In genomic region chr17:17824780-17825614, GRCh38 we compare ENCODE assay signal across 8 cellular contexts. TPM values are rescaled to one million over a fixed set of nuclear protein-coding genes. Genes with fewer than 3 reads are reported as not detected.
DNase-seq lines count a peak whose midpoint lies in the region; ATAC-seq, FAIRE-seq and TF ChIP-seq lines count a peak whose summit lies in the region.

No MANE protein-coding gene starts in this region.

- peaks cover 82% of the 10 kb centered on the region for H3K79me2 ChIP-seq in keratinocyte (ENCODE audit: control insufficient read depth, insufficient read depth, low read length)

- peak overlapping the region; percentile 96 for H3K27ac ChIP-seq in keratinocyte (ENCODE audit: control insufficient read depth, insufficient read depth, low read length)
- peak overlapping the region; percentile 34 to 71 for H3K27ac ChIP-seq in thoracic aorta

- dilution Hi-C loops in keratinocyte (cut with MboI; ENCODE audit: extremely low pct_ligation_motif_present, low sequenced_read_pairs): no loop called here

- peaks cover 12 to 19% of the 10 kb centered on the region in 2 experiments for H3K36me3 ChIP-seq in keratinocyte (ENCODE audit: control insufficient read depth in 2 of 2, extremely low read depth in 1 of 2, insufficient read depth in 2 of 2, low read length in 2 of 2)
- H3K36me3 ChIP-seq in thoracic aorta: no peaks in the 10 kb centered on the region

- peaks cover 4% of the 10 kb centered on the region for H3K9me1 ChIP-seq in keratinocyte (ENCODE audit: control insufficient read depth, extremely low read depth, insufficient read depth, low read length)

- no peaks in the 10 kb centered on the region for H3K27me3 Mint-ChIP-seq in T-helper 1 cell treated with Interleukin-12 subunit alpha and Interleukin-12 subunit beta and Interleukin-4 antibody, amounts not matched to agents 30 μg/mL and 1 μg/mL, for 36 hours (ENCODE audit: low read depth)
- H3K27me3 Mint-ChIP-seq in activated T-helper 17 cell treated with anti-CD3 and anti-CD28 coated beads, Interleukin-2, amount 50 U/mL, for 72 hours: no peaks in the 10 kb centered on the region

- H3K4me2 ChIP-seq in keratinocyte (ENCODE audit: control insufficient read depth, extremely low read depth, insufficient read depth, low read depth, low read length): peak overlapping the region; percentile 59

- H3K27ac Mint-ChIP-seq in T-helper 1 cell treated with Interleukin-12 subunit alpha and Interleukin-12 subunit beta and Interleukin-4 antibody, amounts not matched to agents 30 μg/mL and 1 μg/mL, for 36 hours: peak overlapping the region; percentile 92
- peak overlapping the region; percentile 74 for H3K27ac Mint-ChIP-seq in activated T-helper 17 cell treated with anti-CD3 and anti-CD28 coated beads, Interleukin-2, amount 50 U/mL, for 72 hours

- peak overlapping the region in 1 of 3 experiments; percentile 13 for H3K4me3 ChIP-seq in keratinocyte (ENCODE audit: control insufficient read depth in 2 of 3, extremely low read depth in 1 of 3, insufficient read depth in 2 of 3, low read depth in 1 of 3, low read length in 3 of 3)
- H3K4me3 ChIP-seq in thoracic aorta: no peak overlapping the region

- H4K20me1 ChIP-seq in keratinocyte (ENCODE audit: control insufficient read depth, extremely low read depth, insufficient read depth, low read length): peaks cover 26% of the 10 kb centered on the region

- peak overlapping the region; percentile 66 for H3K9ac ChIP-seq in keratinocyte (ENCODE audit: control insufficient read depth, extremely low read depth, insufficient read depth, low read length)

- H3K9me3 ChIP-seq in keratinocyte (ENCODE audit: control insufficient read depth, low read depth, low read length) (no peaks in the 10 kb centered on the region), thoracic aorta (no peaks in the 10 kb centered on the region)

- no peak for TF ChIP-seq CTCF in keratinocyte (optimal IDR thresholded peaks at IDR 0.05 in 1 of 3, IDR thresholded peaks at IDR 0.05 in 1 of 3, conservative IDR thresholded peaks at IDR 0.05 in 1 of 3; ENCODE audit: extremely low read depth in 1 of 3, insufficient read depth in 2 of 3, low read length in 3 of 3)
- no peak for TF ChIP-seq CTCF in thoracic aorta (IDR thresholded peaks at IDR 0.05)

- no peak for ATAC-seq in activated T-helper 17 cell treated with anti-CD3 and anti-CD28 coated beads, Interleukin-2, amount 50 U/mL, for 72 hours (replicated peaks)
- ATAC-seq in thoracic aorta (ENCODE audit: insufficient number of reproducible peaks, low FRiP score, low read depth): peak; percentile 23

- no peak overlapping the region for H2AFZ ChIP-seq in keratinocyte (ENCODE audit: control insufficient read depth, low read length)

- peak; percentile 56 for FAIRE-seq in keratinocyte (lab: Jason Lieb, UNC)

- H3K4me3 Mint-ChIP-seq in T-helper 1 cell treated with Interleukin-12 subunit alpha and Interleukin-12 subunit beta and Interleukin-4 antibody, amounts not matched to agents 30 μg/mL and 1 μg/mL, for 36 hours: peak overlapping the region; percentile 73
- H3K4me3 Mint-ChIP-seq in activated T-helper 17 cell treated with anti-CD3 and anti-CD28 coated beads, Interleukin-2, amount 50 U/mL, for 72 hours: peak overlapping the region; percentile 80

- H3K36me3 Mint-ChIP-seq in T-helper 1 cell treated with Interleukin-12 subunit alpha and Interleukin-12 subunit beta and Interleukin-4 antibody, amounts not matched to agents 30 μg/mL and 1 μg/mL, for 36 hours (ENCODE audit: low read depth): peaks cover 17% of the 10 kb centered on the region
- peaks cover 4% of the 10 kb centered on the region for H3K36me3 Mint-ChIP-seq in activated T-helper 17 cell treated with anti-CD3 and anti-CD28 coated beads, Interleukin-2, amount 50 U/mL, for 72 hours (ENCODE audit: low read depth)

- peaks cover 68% of the 10 kb centered on the region for H3K4me1 ChIP-seq in keratinocyte (ENCODE audit: control insufficient read depth, extremely low read depth, insufficient read depth, low read length)
- H3K4me1 ChIP-seq in thoracic aorta (ENCODE audit: control insufficient read depth in 1 of 2, low read depth in 2 of 2): peaks cover 26 to 50% of the 10 kb centered on the region in 2 donors

- DNase-seq in T-helper 1 cell: no peak
- DNase-seq in keratinocyte (ENCODE audit: low read depth, low spot score): no peak
- DNase-seq in thoracic aorta (ENCODE audit: low spot score): no peak
- DNase-seq in NCI-H526 (lab: John Stamatoyannopoulos, UW): no peak
- no peak for DNase-seq in hippocampal formation (lab: John Stamatoyannopoulos, UW)
- no peak for DNase-seq in NCI-H1417 treated with DMSO at 0.1 percent for 48 hours (lab: John Stamatoyannopoulos, UW)

- H3K4me1 Mint-ChIP-seq in T-helper 1 cell treated with Interleukin-12 subunit alpha and Interleukin-12 subunit beta and Interleukin-4 antibody, amounts not matched to agents 30 μg/mL and 1 μg/mL, for 36 hours (ENCODE audit: low read depth): peaks cover 70% of the 10 kb centered on the region
- peaks cover 43% of the 10 kb centered on the region for H3K4me1 Mint-ChIP-seq in activated T-helper 17 cell treated with anti-CD3 and anti-CD28 coated beads, Interleukin-2, amount 50 U/mL, for 72 hours

- H3K9me3 Mint-ChIP-seq in T-helper 1 cell treated with Interleukin-12 subunit alpha and Interleukin-12 subunit beta and Interleukin-4 antibody, amounts not matched to agents 30 μg/mL and 1 μg/mL, for 36 hours: no peaks in the 10 kb centered on the region
- H3K9me3 Mint-ChIP-seq in activated T-helper 17 cell treated with anti-CD3 and anti-CD28 coated beads, Interleukin-2, amount 50 U/mL, for 72 hours: no peaks in the 10 kb centered on the region

- no peaks in the 10 kb centered on the region for H3K27me3 ChIP-seq in keratinocyte (ENCODE audit: control insufficient read depth, extremely low read depth, insufficient read depth, low read length)
- H3K27me3 ChIP-seq in thoracic aorta (replicated peaks; ENCODE audit: insufficient read depth): no peaks in the 10 kb centered on the region

RNA-seq across cellular contexts. Expression of gene SREBF1, which starts 11.8 kb away (rescaled TPM):
- 10 to 100 TPM; 65.5 to 74.1 TPM for total RNA-seq in activated T-helper 17 cell treated with anti-CD3 and anti-CD28 coated beads, Interleukin-2, amount 50 U/mL, for 72 hours
- polyA plus RNA-seq in keratinocyte: 51.7 to 62.3 TPM (median 59.8 TPM) in 3 replicates
- 141 TPM for polyA plus RNA-seq in keratinocyte (2011; ENCODE audit: low read depth)
- polyA plus RNA-seq in keratinocyte (2011; cell fraction: cytosol; rRNA removed): 13.1 and 22.9 TPM in 2 replicates
- polyA plus RNA-seq in keratinocyte (2011; cell fraction: nucleus; rRNA removed): 193 and 230 TPM in 2 replicates
- 58.4 and 115 TPM in 2 replicates for polyA plus RNA-seq in keratinocyte (2012; ENCODE audit: low replicate concordance)
- polyA minus RNA-seq in keratinocyte: 92.2 to 212 TPM (median 99.5 TPM) in 3 replicates
- polyA minus RNA-seq in keratinocyte (2011; cell fraction: cytosol; rRNA and poly(A)+ RNA removed): 158 TPM
- polyA minus RNA-seq in keratinocyte (2011; cell fraction: nucleus; rRNA and poly(A)+ RNA removed): 274 and 384 TPM in 2 replicates
- total RNA-seq in thoracic aorta: 10 to 100 TPM; 56.2 to 64.2 TPM
